Comparison of ENCODE assay signal across 16 cellular contexts in the genomic region with DNA sequence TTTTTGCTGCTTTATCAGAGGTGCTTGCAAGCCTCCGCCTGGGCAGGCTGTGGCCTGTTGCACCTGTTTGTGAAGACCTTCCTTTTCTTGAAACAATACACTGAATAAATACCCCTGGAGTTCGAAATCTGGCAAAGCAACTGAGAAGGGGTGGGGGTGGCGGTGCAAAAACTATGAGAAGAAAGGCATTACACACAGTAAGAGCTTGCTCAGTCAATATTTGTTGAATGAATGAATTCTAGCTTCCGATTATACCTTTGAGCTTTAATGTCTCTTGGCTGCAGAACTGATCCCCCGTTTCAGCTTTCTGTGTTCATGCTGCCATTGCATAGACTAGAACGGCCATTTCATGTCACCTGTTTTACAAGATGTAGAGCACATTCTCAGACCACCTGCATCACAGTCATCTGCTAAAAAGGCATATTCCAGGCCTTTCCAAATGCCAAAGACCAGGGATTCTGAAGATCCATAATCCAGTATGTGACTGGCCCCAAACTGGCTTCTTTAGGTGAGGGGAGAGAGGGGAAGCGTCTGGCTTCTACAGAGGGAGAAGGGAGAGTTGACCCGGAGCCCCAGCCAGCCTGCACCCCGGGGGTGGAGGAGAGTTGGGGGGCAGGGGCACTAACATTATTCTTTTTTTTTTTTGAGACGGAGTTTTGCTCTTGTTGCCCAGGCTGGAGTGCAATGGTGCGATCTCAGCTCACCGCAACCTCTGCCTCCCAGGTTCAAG.
A peak's percentile ranks its signal among the peaks of the same experiment; 100 is the strongest.
DNase-seq lines count a peak whose midpoint lies in the region; ATAC-seq and TF ChIP-seq lines count a peak whose summit lies in the region.
"Had no signal": no experiment of that assay in that cellular context is flagged by ENCODE, and none has a peak within 500 bp of the region (broad histone marks: within the 10 kb centered on the region; RNA-seq: fewer than 3 reads in every experiment).

No MANE protein-coding gene starts in this region.

- peak overlapping the region; percentile 54 to 60 for H3K27ac ChIP-seq in esophagus (ENCODE audit: low read depth in 2 of 2, low read length in 1 of 2)
- no peak overlapping the region for H3K27ac ChIP-seq in body of pancreas
- no peak overlapping the region for H3K27ac ChIP-seq in effector memory CD4-positive, alpha-beta T cell (ENCODE audit: insufficient read depth, low read length, poor library complexity, severe bottlenecking)
- H3K27ac ChIP-seq: PC-9 had no signal

- ATAC-seq in body of pancreas = no peak
- ATAC-seq: sciatic nerve had no signal

- H3K9me3 ChIP-seq in esophagus (ENCODE audit: control insufficient read depth in 2 of 2, insufficient read depth in 1 of 2, low read depth in 1 of 2, low read length in 1 of 2) (no peaks in the 10 kb centered on the region), body of pancreas (no peaks in the 10 kb centered on the region)
- no peaks in the 10 kb centered on the region for H3K9me3 ChIP-seq in effector memory CD4-positive, alpha-beta T cell (ENCODE audit: control insufficient read depth, low read length)
- H3K9me3 ChIP-seq: tibial nerve had no signal

- peaks cover 0 to 20% of the 10 kb centered on the region in 2 donors for H3K4me1 ChIP-seq in esophagus (ENCODE audit: control insufficient read depth in 2 of 2, insufficient read depth in 2 of 2, low read length in 1 of 2)
- peaks cover 44% of the 10 kb centered on the region for H3K4me1 ChIP-seq in body of pancreas
- no peaks in the 10 kb centered on the region for H3K4me1 ChIP-seq in effector memory CD4-positive, alpha-beta T cell (ENCODE audit: control insufficient read depth, insufficient read depth, low read length, poor library complexity, severe bottlenecking)

- intact Hi-C loops in body of pancreas (cut with DNase I) = no loop called here

- DNase-seq in NCI-H526 (lab: John Stamatoyannopoulos, UW) = peak; percentile 7 to 9
- DNase-seq in NCI-H526 treated with DMSO at 0.1 percent for 48 hours (lab: John Stamatoyannopoulos, UW) = no peak
- DNase-seq in NCI-H345 treated with DMSO at 0.1 percent for 48 hours (lab: John Stamatoyannopoulos, UW; ENCODE audit: unreplicated experiment) = peak; percentile 98
- DNase-seq in body of pancreas = no peak
- DNase-seq in activated gamma-delta T cell (lab: John Stamatoyannopoulos, UW) = no peak
- no peak for DNase-seq in erythroblast (lab: John Stamatoyannopoulos, UW)
- no peak for DNase-seq in effector memory CD4-positive, alpha-beta T cell
- DNase-seq: activated B cell treated with CpG ODN at 0.5 μM for 24 hours; activated naive CD4-positive, alpha-beta T cell; CD4-positive, CD25-positive, alpha-beta regulatory T cell; PC-9; stimulated activated CD4-positive, alpha-beta T cell treated with anti-CD3 and anti-CD28 coated beads, Interleukin-4, amount 100 ng/mL, for 1 hour; SW 1271 had no signal

- no peak overlapping the region for H3K4me3 ChIP-seq in esophagus (ENCODE audit: low read depth in 1 of 2, low read length in 2 of 2)
- H3K4me3 ChIP-seq in body of pancreas = no peak overlapping the region
- no peak overlapping the region for H3K4me3 ChIP-seq in effector memory CD4-positive, alpha-beta T cell (ENCODE audit: insufficient read depth, low read depth, low read length, poor library complexity, severe bottlenecking)
- H3K4me3 ChIP-seq: PC-9, tibial nerve had no signal

- no peaks in the 10 kb centered on the region for H3K36me3 ChIP-seq in esophagus (ENCODE audit: control insufficient read depth in 2 of 2, insufficient read depth in 2 of 2, low read length in 1 of 2)
- H3K36me3 ChIP-seq in body of pancreas (replicated peaks in 1 of 2; ENCODE audit: insufficient read depth in 1 of 2, low read depth in 2 of 2) = no peaks in the 10 kb centered on the region
- no peaks in the 10 kb centered on the region for H3K36me3 ChIP-seq in effector memory CD4-positive, alpha-beta T cell (ENCODE audit: control insufficient read depth, insufficient read depth, low read length)
- H3K36me3 ChIP-seq: tibial nerve had no signal

- H3K27me3 ChIP-seq in esophagus (ENCODE audit: control insufficient read depth in 1 of 2, insufficient read depth in 2 of 2, low read length in 2 of 2) (no peaks in the 10 kb centered on the region), body of pancreas (no peaks in the 10 kb centered on the region)
- H3K27me3 ChIP-seq in effector memory CD4-positive, alpha-beta T cell (replicated peaks; ENCODE audit: control insufficient read depth, insufficient read depth, low read length, poor library complexity, severe bottlenecking) = no peaks in the 10 kb centered on the region
- H3K27me3 ChIP-seq: tibial nerve had no signal

- no peak for TF ChIP-seq CTCF in body of pancreas (IDR thresholded peaks at IDR 0.05)

- 65% methylated on average over 11 to 12 of the region's 12 CpGs for WGBS in esophagus, 2 donors
- WGBS in body of pancreas, 2 donors = 49 to 59% methylated on average over 10 to 12 of the region's 12 CpGs

- TF ChIP-seq POLR2A in body of pancreas (IDR thresholded peaks at IDR 0.05) (no peak), erythroblast (IDR thresholded peaks at IDR 0.05; ENCODE audit: low read length) (no peak)

Comparison
In these comparisons a context has a peak if more than half of its experiments do, and no peak if none do; other contexts are left out.
1. DNase-seq: peak in NCI-H526 (2 of 2) and NCI-H345 treated with DMSO at 0.1 percent for 48 hours (single experiment); none in NCI-H526 treated with DMSO at 0.1 percent for 48 hours (single experiment), body of pancreas (0 of 4), activated gamma-delta T cell (single experiment), erythroblast (0 of 2) and effector memory CD4-positive, alpha-beta T cell (0 of 3).
2. H3K27ac ChIP-seq: peak in esophagus (2 of 2); none in body of pancreas (0 of 4) and effector memory CD4-positive, alpha-beta T cell (single experiment).